ENCODE assay signal across 9 cellular contexts in genomic region chr10:63712717-63713115, GRCh38.
DNase-seq lines count a peak whose midpoint lies in the region; ATAC-seq and TF ChIP-seq lines count a peak whose summit lies in the region.
"Had no signal": no experiment of that assay in that cellular context is flagged by ENCODE, and none has a peak within 500 bp of the region (broad histone marks: within the 10 kb centered on the region; RNA-seq: fewer than 3 reads in every experiment).

No MANE protein-coding gene starts in this region.

- ATAC-seq in left cardiac atrium (no peak), HG03469 (IDR thresholded peaks at IDR 0.05; ENCODE audit: unreplicated experiment) (no peak)
- peak; percentile 26 for ATAC-seq in naive thymus-derived CD4-positive, alpha-beta T cell

- TF ChIP-seq POLR2A in uterus (IDR thresholded peaks at IDR 0.05), result no peak

- H3K4me1 ChIP-seq in cardiac muscle cell (ENCODE audit: low read depth), result peaks cover 31% of the 10 kb centered on the region
- H3K4me1 ChIP-seq in esophagus (ENCODE audit: control insufficient read depth in 2 of 2, insufficient read depth in 2 of 2, low read length in 1 of 2), result peaks cover 6 to 13% of the 10 kb centered on the region in 2 donors
- no peaks in the 10 kb centered on the region for H3K4me1 ChIP-seq in naive thymus-derived CD4-positive, alpha-beta T cell (ENCODE audit: control insufficient read depth in 2 of 2, insufficient read depth in 2 of 2, low read length in 2 of 2)
- H3K4me1 ChIP-seq in uterus, result peaks cover 0 to 22% of the 10 kb centered on the region in 2 donors

- no peaks in the 10 kb centered on the region for H3K27me3 Mint-ChIP-seq in naive thymus-derived CD4-positive, alpha-beta T cell
- H3K27me3 Mint-ChIP-seq: B cell had no signal

- DNase-seq in cardiac muscle cell (ENCODE audit: low read depth in 1 of 2, low spot score in 1 of 2) (peak in 1 of 2 donors; percentile 43), left cardiac atrium (no peak), uterus (no peak), HEK293T (ENCODE audit: extremely low spot score) (no peak)
- no peak for DNase-seq in naive thymus-derived CD4-positive, alpha-beta T cell
- DNase-seq in stimulated activated CD4-positive, alpha-beta T cell treated with anti-CD3 and anti-CD28 coated beads, Interleukin-15, amount 100 ng/mL, for 24 hours, result no peak

- peaks cover 0 to 8% (median 0%) of the 10 kb centered on the region in 7 donors for H3K4me1 Mint-ChIP-seq in naive thymus-derived CD4-positive, alpha-beta T cell

- H3K36me3 ChIP-seq in cardiac muscle cell, result no peaks in the 10 kb centered on the region
- no peaks in the 10 kb centered on the region for H3K36me3 ChIP-seq in esophagus (ENCODE audit: control insufficient read depth in 2 of 2, insufficient read depth in 2 of 2, low read length in 1 of 2)
- H3K36me3 ChIP-seq in naive thymus-derived CD4-positive, alpha-beta T cell (ENCODE audit: control insufficient read depth in 2 of 3, insufficient read depth in 3 of 3, low read length in 3 of 3), result no peaks in the 10 kb centered on the region
- no peaks in the 10 kb centered on the region for H3K36me3 ChIP-seq in uterus

- H3K9me3 Mint-ChIP-seq in naive thymus-derived CD4-positive, alpha-beta T cell, result no peaks in the 10 kb centered on the region

- H3K4me3 Mint-ChIP-seq in naive thymus-derived CD4-positive, alpha-beta T cell, result no peak overlapping the region
- H3K4me3 Mint-ChIP-seq: B cell had no signal

- no peaks in the 10 kb centered on the region for H3K36me3 Mint-ChIP-seq in naive thymus-derived CD4-positive, alpha-beta T cell

- H3K4me3 ChIP-seq in cardiac muscle cell, result no peak overlapping the region
- H3K4me3 ChIP-seq in esophagus (ENCODE audit: low read depth in 1 of 2, low read length in 2 of 2), result no peak overlapping the region
- no peak overlapping the region for H3K4me3 ChIP-seq in naive thymus-derived CD4-positive, alpha-beta T cell (ENCODE audit: low read length)
- no peak overlapping the region for H3K4me3 ChIP-seq in uterus

- no peaks in the 10 kb centered on the region for H3K9me3 ChIP-seq in cardiac muscle cell (ENCODE audit: low read depth)
- no peaks in the 10 kb centered on the region for H3K9me3 ChIP-seq in esophagus (ENCODE audit: control insufficient read depth in 2 of 2, insufficient read depth in 1 of 2, low read depth in 1 of 2, low read length in 1 of 2)
- H3K9me3 ChIP-seq in naive thymus-derived CD4-positive, alpha-beta T cell (ENCODE audit: control insufficient read depth in 2 of 3, low read length in 3 of 3), result no peaks in the 10 kb centered on the region
- no peaks in the 10 kb centered on the region for H3K9me3 ChIP-seq in uterus

- intact Hi-C loops in left cardiac atrium (cut with DNase I) (loop anchor here (1.0 to 10.0 kb wide), 5 partner anchors 40 to 538 kb away; partner anchors contain the start of gene REEP3 (in 1 of the 2)), uterus (cut with DNase I; ENCODE audit: low total_unique reads) (loop anchor here (10.0 kb wide), 1 partner anchor 78 kb away; no protein-coding TSS in a partner anchor)
- intact Hi-C loops in naive thymus-derived CD4-positive, alpha-beta T cell (cut with micrococcal nuclease), result no loop called here

- CTCF ChIA-PET in naive thymus-derived CD4-positive, alpha-beta T cell (lab: Charles Lee), result interaction anchor here (0.7 kb wide), 1 partner anchor 85 kb away, joined by 3 read pairs; no protein-coding TSS in a partner anchor
- CTCF ChIA-PET in HEK293T (lab: Yijun Ruan, JAX), result no interaction called here

- 16 to 33% methylated on average over 1 of the region's 1 CpG for WGBS in esophagus, 2 donors

- POLR2A ChIA-PET in naive thymus-derived CD4-positive, alpha-beta T cell (lab: Charles Lee), result no interaction called here
- POLR2A ChIA-PET in HEK293T (lab: Yijun Ruan, JAX), result interaction anchor here (1.1 to 3.6 kb wide), 2 partner anchors 42 to 82 kb away, joined by 3 to 25 read pairs; no protein-coding TSS in a partner anchor

- H3K27me3 ChIP-seq in cardiac muscle cell (no peaks in the 10 kb centered on the region), esophagus (ENCODE audit: control insufficient read depth in 1 of 2, insufficient read depth in 2 of 2, low read length in 2 of 2) (no peaks in the 10 kb centered on the region), uterus (no peaks in the 10 kb centered on the region)
- no peaks in the 10 kb centered on the region for H3K27me3 ChIP-seq in naive thymus-derived CD4-positive, alpha-beta T cell (ENCODE audit: control insufficient read depth in 2 of 2, insufficient read depth in 2 of 2, low read length in 2 of 2)

- H3K27ac ChIP-seq in cardiac muscle cell (peak overlapping the region; percentile 81), esophagus (ENCODE audit: low read depth in 2 of 2, low read length in 1 of 2) (peak overlapping the region; percentile 91), uterus (peak overlapping the region; percentile 74 to 78)
- no peak overlapping the region for H3K27ac ChIP-seq in naive thymus-derived CD4-positive, alpha-beta T cell (ENCODE audit: low read depth, low read length)

- no peak for TF ChIP-seq CTCF in cardiac muscle cell (IDR thresholded peaks at IDR 0.05; ENCODE audit: low read depth, low read length)
- no peak for TF ChIP-seq CTCF in uterus (IDR thresholded peaks at IDR 0.05)

- no peak overlapping the region for H3K27ac Mint-ChIP-seq in naive thymus-derived CD4-positive, alpha-beta T cell
- H3K27ac Mint-ChIP-seq: B cell had no signal

TF ChIP-seq in HEK293T, 16 proteins besides CTCF, POLR2A, EP300 and RAD21:
- TF ChIP-seq ELF4 (IDR thresholded peaks at IDR 0.05) (no peak), CTBP1 (IDR thresholded peaks at IDR 0.05; ENCODE audit: borderline replicate concordance) (no peak), NFRKB (IDR thresholded peaks at IDR 0.05) (no peak), FOXA1 (IDR thresholded peaks at IDR 0.05) (no peak), FOXK2 (IDR thresholded peaks at IDR 0.05) (no peak), L3MBTL2 (conservative IDR thresholded peaks at IDR 0.05) (no peak)
TF ChIP-seq in HEK293T: peak in this region for 0.

Comparison
In these comparisons a context has a peak if more than half of its experiments do, and no peak if none do; other contexts are left out.
1. intact Hi-C loops: an anchor here in left cardiac atrium (1.0 to 10.0 kb wide) and uterus (10.0 kb wide); none called in naive thymus-derived CD4-positive, alpha-beta T cell.